ENCODE assay signal across 23 cellular contexts in the genomic region with DNA sequence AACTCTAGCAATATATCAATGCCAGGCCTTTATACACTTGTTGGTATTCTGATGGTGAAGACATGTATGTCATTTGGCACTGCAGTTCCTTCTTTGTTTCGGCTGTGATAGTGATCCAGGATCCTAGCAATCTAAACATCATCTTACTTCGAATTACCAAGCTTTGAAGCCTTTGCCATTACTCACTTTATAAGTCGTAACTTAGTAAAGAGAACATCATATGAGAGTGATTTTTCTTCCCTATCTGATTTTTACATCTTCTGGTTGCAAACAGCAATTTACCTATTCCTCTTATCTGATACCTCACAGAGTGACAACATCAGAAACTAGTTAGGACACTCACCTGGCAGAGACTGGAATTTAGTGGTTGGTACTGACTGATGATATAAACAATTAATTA.
"Had no signal": no experiment of that assay in that cellular context is flagged by ENCODE, and none has a peak within 500 bp of the region (broad histone marks: within the 10 kb centered on the region; RNA-seq: fewer than 3 reads in every experiment).

No MANE protein-coding gene starts in this region.

- H3K4me1 ChIP-seq: gastroesophageal sphincter had no signal

- H3K9me3 ChIP-seq: esophagus muscularis mucosa, gastroesophageal sphincter, left lung, lower lobe of right lung, mucosa of descending colon had no signal

- H3K36me3 ChIP-seq: esophagus muscularis mucosa, gastroesophageal sphincter, left lung, lower lobe of right lung had no signal

- ATAC-seq: foreskin keratinocyte, gastroesophageal sphincter, left cardiac atrium, left lung, left ventricle myocardium superior, mucosa of descending colon had no signal

- H3K4me2 ChIP-seq: hepatocyte had no signal

- H2AFZ ChIP-seq: hepatocyte had no signal

- H3K27me3 ChIP-seq: dorsolateral prefrontal cortex, esophagus muscularis mucosa, foreskin keratinocyte, gastroesophageal sphincter, hepatocyte, left lung had no signal

- DNase-seq: dermis blood vessel endothelial cell; dorsolateral prefrontal cortex; effector CD4-positive, alpha-beta T cell; effector memory CD4-positive, alpha-beta T cell; foreskin keratinocyte; glutamatergic neuron; head of caudate nucleus; hypothalamus; immature natural killer cell; islet precursor cell; kidney; kidney glomerular epithelial cell; left cardiac atrium; left lung; left ventricle myocardium superior; lower lobe of right lung; mesenchymal stem cell; mucosa of descending colon; naive B cell had no signal

- H3K4me3 ChIP-seq: coronary artery, esophagus muscularis mucosa, gastroesophageal sphincter, hepatocyte, left lung, lower lobe of right lung, mucosa of descending colon had no signal

- H3K27ac ChIP-seq: coronary artery, esophagus muscularis mucosa, foreskin keratinocyte, gastroesophageal sphincter, hepatocyte, left lung, lower lobe of right lung had no signal

- H3K79me2 ChIP-seq: hepatocyte had no signal
